1 cellular context compared by ENCODE assay signal in genomic region chr2:69608109-69608508, GRCh38.
A peak's percentile ranks its signal among the peaks of the same experiment; 100 is the strongest.
TF ChIP-seq lines count a peak whose summit lies in the region.

No MANE protein-coding gene starts in this region.

TF ChIP-seq in GM12878, 131 proteins besides CTCF, POLR2A, EP300 and RAD21:
- TF ChIP-seq PKNOX1 (IDR thresholded peaks at IDR 0.05): no peak
- TF ChIP-seq BHLHE40 (IDR thresholded peaks at IDR 0.05; ENCODE audit: borderline replicate concordance in 1 of 2, low read depth in 2 of 2, low read length in 1 of 2): peak in 1 of 2 experiments; percentile 13; a peak in 1 of 4 replicates
